Comparison of ENCODE assay signal across 22 cellular contexts in the genomic region with DNA sequence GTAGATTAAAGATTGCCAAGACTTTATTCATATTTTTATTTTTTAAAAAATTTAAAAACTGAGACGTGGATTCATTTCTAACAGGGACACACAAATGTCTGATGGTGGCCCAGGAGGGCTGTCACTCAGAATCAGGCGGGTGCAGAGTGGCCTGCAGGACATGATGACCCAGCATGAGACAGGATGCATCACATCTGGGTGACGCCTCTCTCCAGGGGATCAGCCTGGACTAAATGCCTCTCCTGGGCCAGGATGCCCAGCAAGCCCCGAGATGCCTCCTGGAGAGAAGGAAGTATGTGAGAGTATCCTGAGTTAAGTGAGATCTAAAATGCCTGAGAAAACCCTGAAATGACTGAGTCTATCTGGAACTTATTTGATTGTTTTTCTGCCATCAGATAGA.
"Had no signal": no experiment of that assay in that cellular context is flagged by ENCODE, and none has a peak within 500 bp of the region (broad histone marks: within the 10 kb centered on the region; RNA-seq: fewer than 3 reads in every experiment).

No MANE protein-coding gene starts in this region.

- H3K36me3 ChIP-seq: gastrocnemius medialis, right lobe of liver, tibial artery, upper lobe of left lung, uterus had no signal

- ATAC-seq: esophagus mucosa; gastrocnemius medialis; left lobe of liver; psoas muscle; right lobe of liver; stimulated activated memory B cell treated with anti-CD40 and anti-IgM and Interleukin-4, amounts not matched to agents 10 μg/mL and 1 μg/mL and 100 μg/mL, for 72 hours had no signal

- H2AFZ ChIP-seq: parathyroid adenoma had no signal

- H3K27ac Mint-ChIP-seq: mesothelial cell of epicardium; nephron; stimulated activated memory B cell treated with anti-CD40 and anti-IgM and Interleukin-4, amounts not matched to agents 10 μg/mL and 1 μg/mL and 100 μg/mL, for 72 hours; stimulated activated naive CD8-positive, alpha-beta T cell treated with anti-CD3 and anti-CD28 coated beads, Interleukin-15, Interleukin-2, amounts not matched to agents 100 ng/mL and 50 ng/mL, for 24 hours had no signal

- H3K9ac ChIP-seq: parathyroid adenoma had no signal

- H3K27me3 Mint-ChIP-seq: stimulated activated memory B cell treated with anti-CD40 and anti-IgM and Interleukin-4, amounts not matched to agents 10 μg/mL and 1 μg/mL and 100 μg/mL, for 72 hours; stimulated activated naive CD8-positive, alpha-beta T cell treated with anti-CD3 and anti-CD28 coated beads, Interleukin-15, Interleukin-2, amounts not matched to agents 100 ng/mL and 50 ng/mL, for 24 hours had no signal

- H3K4me1 ChIP-seq: parathyroid adenoma, upper lobe of left lung, uterus had no signal

- H3K27ac ChIP-seq: parathyroid adenoma, right lobe of liver, upper lobe of left lung, uterus had no signal

- H3K79me2 ChIP-seq: parathyroid adenoma had no signal

- H3K27me3 ChIP-seq: dorsolateral prefrontal cortex, gastrocnemius medialis, right lobe of liver, tibial artery, upper lobe of left lung, uterus had no signal

- H3K4me3 Mint-ChIP-seq: mesothelial cell of epicardium; nephron; stimulated activated memory B cell treated with anti-CD40 and anti-IgM and Interleukin-4, amounts not matched to agents 10 μg/mL and 1 μg/mL and 100 μg/mL, for 72 hours; stimulated activated naive CD8-positive, alpha-beta T cell treated with anti-CD3 and anti-CD28 coated beads, Interleukin-15, Interleukin-2, amounts not matched to agents 100 ng/mL and 50 ng/mL, for 24 hours had no signal

- DNase-seq: cortex of kidney; dorsolateral prefrontal cortex; effector CD8-positive, alpha-beta T cell; gastrocnemius medialis; glutamatergic neuron; islet precursor cell; mammary epithelial cell; occipital lobe; psoas muscle; retina; right lobe of liver; stimulated activated CD4-positive, alpha-beta T cell treated with anti-CD3 and anti-CD28 coated beads, Interleukin-4, amount 100 ng/mL, for 24 hours; tibial artery; uterus had no signal

- H3K4me3 ChIP-seq: dorsolateral prefrontal cortex, gastrocnemius medialis, psoas muscle, right lobe of liver, tibial artery, upper lobe of left lung, uterus had no signal
